ENCODE assay signal across 1 cellular context in genomic region chr11:90556026-90556425, GRCh38.
TF ChIP-seq lines count a peak whose summit lies in the region.

No MANE protein-coding gene starts in this region.

TF ChIP-seq in WTC11, 78 proteins besides CTCF, POLR2A, EP300 and RAD21 (continued from another document):
- TF ChIP-seq ARID4B (CRISPR knock-in tag; IDR thresholded peaks at IDR 0.05; ENCODE audit: borderline replicate concordance) (no peak), ERG (CRISPR knock-in tag; IDR thresholded peaks at IDR 0.05) (no peak), TEAD1 (CRISPR knock-in tag; IDR thresholded peaks at IDR 0.05) (no peak), PREB (CRISPR knock-in tag; IDR thresholded peaks at IDR 0.05; ENCODE audit: borderline replicate concordance) (no peak), KAT7 (CRISPR knock-in tag; IDR thresholded peaks at IDR 0.05; ENCODE audit: borderline replicate concordance) (no peak), FOXJ3 (CRISPR knock-in tag; IDR thresholded peaks at IDR 0.05; ENCODE audit: borderline replicate concordance) (no peak)
